ENCODE assay signal across 1 cellular context in genomic region chr22:31872209-31872608, GRCh38.
TF ChIP-seq lines count a peak whose summit lies in the region.

No MANE protein-coding gene starts in this region.

TF ChIP-seq in endothelial cell of umbilical vein, 7 proteins besides CTCF, POLR2A, EP300 and RAD21 (continued from another document):
- TF ChIP-seq, protein P1, sequence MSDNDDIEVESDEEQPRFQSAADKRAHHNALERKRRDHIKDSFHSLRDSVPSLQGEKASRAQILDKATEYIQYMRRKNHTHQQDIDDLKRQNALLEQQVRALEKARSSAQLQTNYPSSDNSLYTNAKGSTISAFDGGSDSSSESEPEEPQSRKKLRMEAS (IDR thresholded peaks at IDR 0.05; ENCODE audit: insufficient read depth, insufficient read length): no peak
- TF ChIP-seq GATA2 (IDR thresholded peaks at IDR 0.05; ENCODE audit: insufficient read depth, insufficient read length, low read depth, low read length): no peak
- TF ChIP-seq JUN (IDR thresholded peaks at IDR 0.05; ENCODE audit: borderline replicate concordance, insufficient read depth, insufficient read length, low read depth): no peak
